9 cellular contexts compared by ENCODE assay signal in genomic region chr1:70140343-70140742, GRCh38.
DNase-seq lines count a peak whose midpoint lies in the region; TF ChIP-seq lines count a peak whose summit lies in the region.
"Had no signal": no experiment of that assay in that cellular context is flagged by ENCODE, and none has a peak within 500 bp of the region (broad histone marks: within the 10 kb centered on the region; RNA-seq: fewer than 3 reads in every experiment).

No MANE protein-coding gene starts in this region.

- H3K27ac Mint-ChIP-seq in osteocyte (ENCODE audit: unreplicated experiment): peak overlapping the region; percentile 44

- TF ChIP-seq EP300 in stomach (IDR thresholded peaks at IDR 0.05): no peak

- intact Hi-C loops in stomach (cut with DNase I; ENCODE audit: low total_unique reads): no loop called here

- H3K36me3 Mint-ChIP-seq in osteocyte (ENCODE audit: unreplicated experiment): no peaks in the 10 kb centered on the region

- no peaks in the 10 kb centered on the region for H3K9me3 Mint-ChIP-seq in osteocyte (ENCODE audit: unreplicated experiment)

- H3K4me1 Mint-ChIP-seq in osteocyte (ENCODE audit: unreplicated experiment): peaks cover 14% of the 10 kb centered on the region

- H3K4me3 ChIP-seq in BE2C (ENCODE audit: low read depth, low read length) (no peak overlapping the region), stomach (no peak overlapping the region)

- no peak for TF ChIP-seq CTCF in osteocyte (IDR thresholded peaks at IDR 0.05)
- TF ChIP-seq CTCF in BE2C (IDR thresholded peaks at IDR 0.05; ENCODE audit: low read depth, low read length): no peak
- TF ChIP-seq CTCF in stomach (IDR thresholded peaks at IDR 0.05): no peak

- no peak overlapping the region for H3K4me3 Mint-ChIP-seq in osteocyte (ENCODE audit: unreplicated experiment)

- H3K36me3 ChIP-seq in BE2C (no peaks in the 10 kb centered on the region), stomach (peaks cover 5 to 12% (median 10%) of the 10 kb centered on the region in 4 donors)

- in situ Hi-C loops in G401 (cut with HindIII; ENCODE audit: low sequenced_read_pairs): loop anchor here (25.0 kb wide), 1 partner anchor 372 kb away; no protein-coding TSS in a partner anchor

- H3K27me3 ChIP-seq in BE2C (no peaks in the 10 kb centered on the region), stomach (no peaks in the 10 kb centered on the region)

- H3K9me3 ChIP-seq in BE2C: no peaks in the 10 kb centered on the region
- H3K9me3 ChIP-seq in stomach: no peaks in the 10 kb centered on the region

- H3K4me1 ChIP-seq in BE2C (no peaks in the 10 kb centered on the region), stomach (peaks cover 0 to 25% (median 10%) of the 10 kb centered on the region in 4 donors)

- no peak overlapping the region for H3K27ac ChIP-seq in stomach

- no peak for TF ChIP-seq POLR2A in stomach (IDR thresholded peaks at IDR 0.05)

- peak; percentile 16 for DNase-seq in G401 (ENCODE audit: low spot score)
- peak; percentile 69 for DNase-seq in amniotic epithelial cell (ENCODE audit: low read depth)
- DNase-seq in fibroblast of the conjunctiva (ENCODE audit: low read depth): peak; percentile 87
- DNase-seq in osteocyte (ENCODE audit: extremely low spot score, unreplicated experiment): no peak
- DNase-seq in HUDEP-2 (lab: John Stamatoyannopoulos, UW; ENCODE audit: unreplicated experiment in 76 of 76): no peak
- no peak for DNase-seq in BE2C
- DNase-seq in NCI-H510A treated with DMSO at 0.1 percent for 48 hours (lab: John Stamatoyannopoulos, UW): no peak
- no peak for DNase-seq in stomach
- DNase-seq: T1000 had no signal

- no peaks in the 10 kb centered on the region for H3K27me3 Mint-ChIP-seq in osteocyte (ENCODE audit: unreplicated experiment)

Comparison
In these comparisons a context has a peak if more than half of its experiments do, and no peak if none do; other contexts are left out.
1. DNase-seq: peak in G401 (single experiment), amniotic epithelial cell (single experiment) and fibroblast of the conjunctiva (single experiment); none in osteocyte (single experiment), HUDEP-2 (0 of 76), BE2C (single experiment), NCI-H510A treated with DMSO at 0.1 percent for 48 hours (single experiment) and stomach (single experiment).